In genomic region chr20:16729565-16730460, GRCh38 we compare ENCODE assay signal across 8 cellular contexts. TPM values are rescaled to one million over a fixed set of nuclear protein-coding genes. Genes with fewer than 3 reads are reported as not detected.
DNase-seq lines count a peak whose midpoint lies in the region; ATAC-seq, FAIRE-seq and TF ChIP-seq lines count a peak whose summit lies in the region.

Gene SNRPB2, plus strand, starts transcription at chr20:16730026. Its CDS starts 1,677 bp downstream, at chr20:16731703.

- no peaks in the 10 kb centered on the region for H3K9me1 ChIP-seq in endothelial cell of umbilical vein (replicated peaks; ENCODE audit: control insufficient read depth, extremely low read depth, insufficient read depth, low read length)

- H3K9ac ChIP-seq in HUES64 (ENCODE audit: low read depth, low read length) (peak within 1 kb of the TSS; percentile 92), OCI-LY1 (ENCODE audit: low read length) (peak within 1 kb of the TSS; percentile 90), endothelial cell of umbilical vein (replicated peaks; ENCODE audit: extremely low read depth, insufficient read depth, low read length) (peak within 1 kb of the TSS; percentile 97)

- TF ChIP-seq CTCF in Calu3 (IDR thresholded peaks at IDR 0.05; ENCODE audit: unreplicated experiment) (no peak), OCI-LY1 (IDR thresholded peaks at IDR 0.05; ENCODE audit: low read length) (no peak; the same call in 1 of the 2 replicates), endothelial cell of umbilical vein (IDR thresholded peaks at IDR 0.05; ENCODE audit: extremely low read depth in 1 of 2, insufficient read depth in 1 of 2, low read depth in 1 of 2, low read length in 2 of 2) (no peak)

- H4K20me1 ChIP-seq in OCI-LY1 (ENCODE audit: insufficient read depth, low read length) (no peaks in the 10 kb centered on the region), endothelial cell of umbilical vein (replicated peaks; ENCODE audit: control insufficient read depth, extremely low read depth, insufficient read depth, low read length) (no peaks in the 10 kb centered on the region)

- intact Hi-C loops in Calu3 (cut with micrococcal nuclease; ENCODE audit: unreplicated experiment) = no loop called here
- intact Hi-C loops in endothelial cell of umbilical vein (cut with micrococcal nuclease) = loop anchor here (1.0 kb wide), 1 partner anchor 157 kb away; the partner anchor contains the start of gene KIF16B

- H3K9me3 ChIP-seq in HUES64 (ENCODE audit: insufficient read depth, low read depth, low read length) (peaks cover 5% of the 10 kb centered on the region; the same call in 1 of the 2 replicates), OCI-LY1 (ENCODE audit: low read length) (peaks cover 3% of the 10 kb centered on the region; the same call in 1 of the 2 replicates), endothelial cell of umbilical vein (replicated peaks; ENCODE audit: control insufficient read depth, insufficient read depth, low read length) (no peaks in the 10 kb centered on the region)

- 3% methylated on average over 53 of the region's 57 CpGs for whole genome bisulfite sequencing in HUES64

- H3K4me2 ChIP-seq in OCI-LY1 (ENCODE audit: low read length) (peak within 1 kb of the TSS; percentile 97), endothelial cell of umbilical vein (ENCODE audit: insufficient read depth, low read length) (peak within 1 kb of the TSS; percentile 96)

- H3K36me3 ChIP-seq in HUES64 (ENCODE audit: insufficient read depth, low read length) (peaks cover 34% of the 10 kb centered on the region), OCI-LY1 (ENCODE audit: insufficient read depth, low read length) (peaks cover 42% of the 10 kb centered on the region), endothelial cell of umbilical vein (ENCODE audit: control insufficient read depth in 2 of 2, extremely low read depth in 1 of 2, insufficient read depth in 2 of 2, low read length in 2 of 2) (peaks cover 7 to 9% of the 10 kb centered on the region in 2 experiments)

- no peaks in the 10 kb centered on the region for H3K27me3 Mint-ChIP-seq in Calu3 (ENCODE audit: unreplicated experiment)

- H3K9me2 ChIP-seq in OCI-LY1 (ENCODE audit: low read depth, low read length) = no peaks in the 10 kb centered on the region

- dilution Hi-C loops in endothelial cell of umbilical vein (cut with MboI; ENCODE audit: extremely low pct_ligation_motif_present, low sequenced_read_pairs) = no loop called here

- peak within 1 kb of the TSS; percentile 91 for H3K4me3 ChIP-seq in HUES64 (ENCODE audit: low read length)
- peak within 1 kb of the TSS; percentile 92 for H3K4me3 ChIP-seq in OCI-LY1 (ENCODE audit: low read depth, low read length, poor library complexity, severe bottlenecking)
- peak within 1 kb of the TSS; percentile 78 to 94 (median 82) for H3K4me3 ChIP-seq in endothelial cell of umbilical vein (replicated peaks in 1 of 3; ENCODE audit: insufficient read depth in 1 of 3, low read depth in 1 of 3, low read length in 3 of 3)

- H3K9me3 Mint-ChIP-seq in Calu3 (ENCODE audit: low read depth, unreplicated experiment) = no peaks in the 10 kb centered on the region

- H3K4me3 Mint-ChIP-seq in Calu3 (ENCODE audit: low read depth, unreplicated experiment) = peak within 1 kb of the TSS; percentile 89

- FAIRE-seq in endothelial cell of umbilical vein (lab: Jason Lieb, UNC) = peak; percentile 91

- H3K36me3 Mint-ChIP-seq in Calu3 (ENCODE audit: insufficient read depth, unreplicated experiment) = peaks cover 13% of the 10 kb centered on the region

- H3K27ac ChIP-seq in HUES64 (ENCODE audit: low read depth, low read length) (peak within 1 kb of the TSS; percentile 77; the same call in 1 of the 2 replicates), OCI-LY1 (ENCODE audit: low read depth, low read length, poor library complexity, severe bottlenecking) (no peak within 1 kb of the TSS), endothelial cell of umbilical vein (ENCODE audit: insufficient read depth, low read depth, low read length) (peak within 1 kb of the TSS; percentile 85)

- POLR2A ChIA-PET in endothelial cell of umbilical vein (lab: Charles Lee) = no interaction called here

- H3K27me3 ChIP-seq in HUES64 (ENCODE audit: insufficient read depth, low read length) = peaks cover 24% of the 10 kb centered on the region
- no peaks in the 10 kb centered on the region for H3K27me3 ChIP-seq in OCI-LY1 (ENCODE audit: insufficient read depth, low read length)
- H3K27me3 ChIP-seq in endothelial cell of umbilical vein (ENCODE audit: control insufficient read depth in 2 of 2, insufficient read depth in 2 of 2, low read length in 2 of 2) = peaks cover 3 to 8% of the 10 kb centered on the region in 2 experiments

- DNase-seq in Calu3 = peak; percentile 71
- peak; percentile 90 for DNase-seq in activated CD8-positive, alpha-beta memory T cell treated with anti-CD3 and anti-CD28 coated beads, Interleukin-2, amount 50 U/mL, for 48 hours
- peak; percentile 94 for DNase-seq in endothelial cell of umbilical vein (ENCODE audit: low read depth, low spot score)
- peak; percentile 96 for DNase-seq in midbrain (lab: John Stamatoyannopoulos, UW)
- DNase-seq in stimulated activated CD8-positive, alpha-beta memory T cell treated with anti-CD3 and anti-CD28 coated beads, Interleukin-2, amount 100 ng/mL, for 1 hour (ENCODE audit: low read depth in 2 of 2) = peak; percentile 76 to 80

- ATAC-seq in GM21447 (IDR thresholded peaks at IDR 0.05; ENCODE audit: unreplicated experiment) = peak; percentile 98

- H3K4me1 Mint-ChIP-seq in Calu3 (ENCODE audit: low read depth, unreplicated experiment) = no peaks in the 10 kb centered on the region

- H3F3A ChIP-seq in OCI-LY1 (ENCODE audit: insufficient read depth, low read length) = no peaks in the 10 kb centered on the region

- H3K4me1 ChIP-seq in HUES64 (ENCODE audit: insufficient read depth, low read length) = peaks cover 7% of the 10 kb centered on the region; the same call in 1 of the 2 replicates
- peaks cover 17% of the 10 kb centered on the region for H3K4me1 ChIP-seq in OCI-LY1 (ENCODE audit: insufficient read depth, low read length, severe bottlenecking)
- peaks cover 11% of the 10 kb centered on the region for H3K4me1 ChIP-seq in endothelial cell of umbilical vein (ENCODE audit: control insufficient read depth, extremely low read depth, insufficient read depth, low read length)

- CTCF ChIA-PET in Calu3 (lab: Charles Lee) (no interaction called here), endothelial cell of umbilical vein (lab: Charles Lee) (interaction anchor here (1.1 to 2.0 kb wide), 2 partner anchors 92 to 212 kb away, joined by 3 to 4 read pairs; no protein-coding TSS in a partner anchor)

- peak within 1 kb of the TSS; percentile 95 for H3K27ac Mint-ChIP-seq in Calu3 (ENCODE audit: unreplicated experiment)

- BruUV-seq in Calu3 (replicated peaks; lab: Mats Ljungman, UMichigan) (TSS peak; percentile 73), endothelial cell of umbilical vein (replicated peaks; lab: Mats Ljungman, UMichigan) (TSS peak; percentile 68)

- peaks cover 20% of the 10 kb centered on the region for H3K79me2 ChIP-seq in OCI-LY1 (ENCODE audit: insufficient read depth, low read length)
- H3K79me2 ChIP-seq in endothelial cell of umbilical vein (ENCODE audit: control insufficient read depth, insufficient read depth, low read length) = peaks cover 25% of the 10 kb centered on the region

- TF ChIP-seq POLR2A in endothelial cell of umbilical vein (IDR thresholded peaks at IDR 0.05; ENCODE audit: low read depth, low read length) = peak; percentile 90

- peak within 1 kb of the TSS; percentile 99 for H2AFZ ChIP-seq in OCI-LY1 (ENCODE audit: low read length)
- H2AFZ ChIP-seq in endothelial cell of umbilical vein (ENCODE audit: low read depth, low read length) = peak within 1 kb of the TSS; percentile 83

TF ChIP-seq in endothelial cell of umbilical vein, 7 proteins besides CTCF, POLR2A, EP300 and RAD21:
- TF ChIP-seq POLR2AphosphoS5 (IDR thresholded peaks at IDR 0.05; ENCODE audit: insufficient read depth, low read depth, low read length) (peak; percentile 89), MAX (IDR thresholded peaks at IDR 0.05; ENCODE audit: insufficient read depth, insufficient read length) (peak; percentile 32), FOS (IDR thresholded peaks at IDR 0.05; ENCODE audit: borderline replicate concordance, insufficient read depth, low read length) (peak; percentile 47), MYC (IDR thresholded peaks at IDR 0.05; ENCODE audit: low read depth, low read length) (no peak), GATA2 (IDR thresholded peaks at IDR 0.05; ENCODE audit: insufficient read depth, insufficient read length, low read depth, low read length) (no peak), EZH2 (IDR thresholded peaks at IDR 0.05; ENCODE audit: borderline replicate concordance, low read depth, low read length, severe bottlenecking) (no peak)
TF ChIP-seq in endothelial cell of umbilical vein: peak in this region for 3.

RNA-seq across cellular contexts. Expression of gene SNRPB2, which starts in this region (rescaled TPM):
- total RNA-seq in Calu3 (2022) = 23.1 and 25.9 TPM in 2 replicates
- 89.1 TPM for polyA plus RNA-seq in HUES64 (2013, experiment 1 of 2)
- polyA plus RNA-seq in HUES64 (2013, experiment 2 of 2) = 87.7 TPM
- total RNA-seq in endothelial cell of umbilical vein = 76.0 and 81.2 TPM in 2 replicates
- 29.7 and 43.7 TPM in 2 replicates for polyA plus RNA-seq in endothelial cell of umbilical vein
- polyA plus RNA-seq in endothelial cell of umbilical vein (2011; cell fraction: cytosol; rRNA removed) = 66.6 and 72.6 TPM in 2 replicates
- 28.0 and 38.3 TPM in 2 replicates for polyA plus RNA-seq in endothelial cell of umbilical vein (2011; cell fraction: nucleus; rRNA removed)
- polyA plus RNA-seq in endothelial cell of umbilical vein (2012) = 107 and 138 TPM in 2 replicates
- polyA minus RNA-seq in endothelial cell of umbilical vein = 19.9 and 20.7 TPM in 2 replicates
- polyA minus RNA-seq in endothelial cell of umbilical vein (2011; cell fraction: cytosol; rRNA and poly(A)+ RNA removed) = 15.6 TPM
- 10.9 and 13.5 TPM in 2 replicates for polyA minus RNA-seq in endothelial cell of umbilical vein (2011; cell fraction: nucleus; rRNA and poly(A)+ RNA removed)
